Comparison of ENCODE assay signal across 20 cellular contexts in genomic region chr14:64115401-64115800, GRCh38.
DNase-seq lines count a peak whose midpoint lies in the region; ATAC-seq, FAIRE-seq and TF ChIP-seq lines count a peak whose summit lies in the region.
"Had no signal": no experiment of that assay in that cellular context is flagged by ENCODE, and none has a peak within 500 bp of the region (broad histone marks: within the 10 kb centered on the region; RNA-seq: fewer than 3 reads in every experiment).

No MANE protein-coding gene starts in this region.

- TF ChIP-seq EP300 in HepG2 (IDR thresholded peaks at IDR 0.05; ENCODE audit: low read depth in 2 of 2, low read length in 2 of 2) (no peak), HepG2 (CRISPR knock-in tag; IDR thresholded peaks at IDR 0.05; ENCODE audit: borderline replicate concordance) (no peak)

- H3K9me3 Mint-ChIP-seq in activated T-helper 17 cell treated with anti-CD3 and anti-CD28 coated beads, Interleukin-2, amount 50 U/mL, for 72 hours = no peaks in the 10 kb centered on the region
- H3K9me3 Mint-ChIP-seq in progenitor cell of endocrine pancreas (ENCODE audit: low read depth) = no peaks in the 10 kb centered on the region
- no peaks in the 10 kb centered on the region for H3K9me3 Mint-ChIP-seq in activated T-helper 1 cell treated with anti-CD3 and anti-CD28 coated beads, Interleukin-12 subunit alpha, Interleukin-12 subunit beta, Interleukin-2, Interleukin-4 antibody, amounts not matched to agents 30 ng/mL and 10 ng/mL and 1 ng/mL, durations not matched to agents 14 hours and 24 hours and 36 hours

- TF ChIP-seq CTCF in liver (IDR thresholded peaks at IDR 0.05; ENCODE audit: low read depth, low read length, missing input control) (no peak), HepG2 (CRISPR knock-in tag; IDR thresholded peaks at IDR 0.05) (no peak), progenitor cell of endocrine pancreas (IDR thresholded peaks at IDR 0.05; ENCODE audit: unreplicated experiment) (no peak)

- ATAC-seq in HepG2 = no peak
- no peak for ATAC-seq in activated T-helper 17 cell treated with anti-CD3 and anti-CD28 coated beads, Interleukin-2, amount 50 U/mL, for 72 hours (replicated peaks)
- ATAC-seq in aorta (ENCODE audit: low FRiP score) = no peak
- ATAC-seq: GM12878 had no signal

- no peak for FAIRE-seq in HepG2 (lab: Jason Lieb, UNC)
- no peak for FAIRE-seq in small intestine (lab: Jason Lieb, UNC)
- no peak for FAIRE-seq in frontal cortex (lab: Jason Lieb, UNC)
- FAIRE-seq: GM12878, GM18507, RCC 7860 had no signal

- CTCF ChIA-PET in HepG2 (lab: Yijun Ruan, JAX; ENCODE audit: low intra/inter-chr PET ratio, low total read pairs) = no interaction called here

- in situ Hi-C loops in HepG2 (cut with HindIII; ENCODE audit: extremely low pct_ligation_motif_present, low pct_unique_long_range_greater_than_20kb) = no loop called here

- intact Hi-C loops in HepG2 (cut with micrococcal nuclease; ENCODE audit: unreplicated experiment) = no loop called here
- intact Hi-C loops in aorta (cut with DNase I) = loop anchor here (2.0 to 5.0 kb wide), 4 partner anchors 33 to 78 kb away; no protein-coding TSS in a partner anchor
- intact Hi-C loops in activated T-helper 1 cell treated with anti-CD3 and anti-CD28 coated beads, Interleukin-12 subunit alpha, Interleukin-12 subunit beta, Interleukin-2, Interleukin-4 antibody, amounts not matched to agents 30 ng/mL and 10 ng/mL and 1 ng/mL, durations not matched to agents 14 hours and 24 hours and 36 hours (cut with micrococcal nuclease) = no loop called here

- peak overlapping the region; percentile 55 for H3K27ac Mint-ChIP-seq in activated T-helper 17 cell treated with anti-CD3 and anti-CD28 coated beads, Interleukin-2, amount 50 U/mL, for 72 hours
- peak overlapping the region; percentile 38 for H3K27ac Mint-ChIP-seq in progenitor cell of endocrine pancreas
- no peak overlapping the region for H3K27ac Mint-ChIP-seq in activated T-helper 1 cell treated with anti-CD3 and anti-CD28 coated beads, Interleukin-12 subunit alpha, Interleukin-12 subunit beta, Interleukin-2, Interleukin-4 antibody, amounts not matched to agents 30 ng/mL and 10 ng/mL and 1 ng/mL, durations not matched to agents 14 hours and 24 hours and 36 hours

- H4K20me1 ChIP-seq in HepG2 (ENCODE audit: insufficient read depth, low read length) = no peaks in the 10 kb centered on the region

- no peak overlapping the region for H2AFZ ChIP-seq in HepG2 (ENCODE audit: low read length)
- H2AFZ ChIP-seq: GM23248 had no signal

- no TSS peak for BruUV-seq in HepG2 (replicated peaks; lab: Mats Ljungman, UMichigan)

- H3K79me2 ChIP-seq in HepG2 (ENCODE audit: insufficient read depth, low read length) = no peaks in the 10 kb centered on the region

- H3K4me3 ChIP-seq in liver (ENCODE audit: low read depth in 1 of 3, low read length in 3 of 3) = no peak overlapping the region
- no peak overlapping the region for H3K4me3 ChIP-seq in HepG2 (replicated peaks in 1 of 3; ENCODE audit: insufficient read depth in 1 of 3, low read depth in 2 of 3, low read length in 3 of 3)
- no peak overlapping the region for H3K4me3 ChIP-seq in aorta (ENCODE audit: low read length in 2 of 2)
- no peak overlapping the region for H3K4me3 ChIP-seq in small intestine (ENCODE audit: low read depth in 1 of 2, low read length in 2 of 2)
- H3K4me3 ChIP-seq: GM12878, GM23248 had no signal

- peaks cover 88% of the 10 kb centered on the region for H3K36me3 Mint-ChIP-seq in activated T-helper 17 cell treated with anti-CD3 and anti-CD28 coated beads, Interleukin-2, amount 50 U/mL, for 72 hours (ENCODE audit: low read depth)
- peaks cover 12% of the 10 kb centered on the region for H3K36me3 Mint-ChIP-seq in progenitor cell of endocrine pancreas (ENCODE audit: insufficient read depth)
- peaks cover 28% of the 10 kb centered on the region for H3K36me3 Mint-ChIP-seq in activated T-helper 1 cell treated with anti-CD3 and anti-CD28 coated beads, Interleukin-12 subunit alpha, Interleukin-12 subunit beta, Interleukin-2, Interleukin-4 antibody, amounts not matched to agents 30 ng/mL and 10 ng/mL and 1 ng/mL, durations not matched to agents 14 hours and 24 hours and 36 hours (ENCODE audit: low read depth)

- DNase-seq in HepG2 (ENCODE audit: low spot score) (no peak), progenitor cell of endocrine pancreas (ENCODE audit: low spot score, unreplicated experiment) (no peak), aorta (no peak), small intestine (no peak), frontal cortex (ENCODE audit: low spot score in 2 of 2) (no peak)
- DNase-seq in activated T-helper 1 cell treated with anti-CD3 and anti-CD28 coated beads, Interleukin-12 subunit alpha, Interleukin-12 subunit beta, Interleukin-2, Interleukin-4 antibody, amounts not matched to agents 30 ng/mL and 10 ng/mL and 1 ng/mL, durations not matched to agents 14 hours and 24 hours and 36 hours (ENCODE audit: low spot score) = no peak
- DNase-seq: C1 segment of cervical spinal cord, DMS 273 treated with DMSO at 0.1 percent for 48 hours, GDM1, GM23248, NCI-H1048, NCI-H146, NCI-H2081, NCI-H510A treated with DMSO at 0.1 percent for 48 hours, SIG-M5 had no signal

- peaks cover 4 to 12% (median 8%) of the 10 kb centered on the region in 4 donors for H3K36me3 ChIP-seq in liver (ENCODE audit: control insufficient read depth in 4 of 4, insufficient read depth in 3 of 4, low read depth in 1 of 4, low read length in 3 of 4)
- no peaks in the 10 kb centered on the region for H3K36me3 ChIP-seq in HepG2 (replicated peaks in 1 of 2; ENCODE audit: control insufficient read depth in 1 of 2, insufficient read depth in 2 of 2, low read length in 2 of 2)
- H3K36me3 ChIP-seq in aorta (ENCODE audit: control insufficient read depth in 1 of 2, insufficient read depth in 2 of 2, low read length in 1 of 2) = no peaks in the 10 kb centered on the region
- H3K36me3 ChIP-seq in small intestine (ENCODE audit: control insufficient read depth in 2 of 2, insufficient read depth in 2 of 2, low read length in 2 of 2) = peaks cover 0 to 5% of the 10 kb centered on the region in 2 donors

- H3K4me3 Mint-ChIP-seq in activated T-helper 17 cell treated with anti-CD3 and anti-CD28 coated beads, Interleukin-2, amount 50 U/mL, for 72 hours = no peak overlapping the region
- no peak overlapping the region for H3K4me3 Mint-ChIP-seq in progenitor cell of endocrine pancreas (ENCODE audit: low read depth)
- H3K4me3 Mint-ChIP-seq in activated T-helper 1 cell treated with anti-CD3 and anti-CD28 coated beads, Interleukin-12 subunit alpha, Interleukin-12 subunit beta, Interleukin-2, Interleukin-4 antibody, amounts not matched to agents 30 ng/mL and 10 ng/mL and 1 ng/mL, durations not matched to agents 14 hours and 24 hours and 36 hours = no peak overlapping the region

- H3K9ac ChIP-seq in liver (ENCODE audit: low read depth in 1 of 2, low read length in 2 of 2) (no peak overlapping the region), HepG2 (ENCODE audit: insufficient read depth, low read depth, low read length) (no peak overlapping the region)
- H3K9ac ChIP-seq: GM23248 had no signal

- H3K4me1 Mint-ChIP-seq in activated T-helper 17 cell treated with anti-CD3 and anti-CD28 coated beads, Interleukin-2, amount 50 U/mL, for 72 hours = no peaks in the 10 kb centered on the region
- H3K4me1 Mint-ChIP-seq in progenitor cell of endocrine pancreas (ENCODE audit: low read depth) = no peaks in the 10 kb centered on the region
- H3K4me1 Mint-ChIP-seq in activated T-helper 1 cell treated with anti-CD3 and anti-CD28 coated beads, Interleukin-12 subunit alpha, Interleukin-12 subunit beta, Interleukin-2, Interleukin-4 antibody, amounts not matched to agents 30 ng/mL and 10 ng/mL and 1 ng/mL, durations not matched to agents 14 hours and 24 hours and 36 hours (ENCODE audit: low read depth) = peaks cover 5% of the 10 kb centered on the region

- no peak overlapping the region for H3K4me2 ChIP-seq in HepG2 (ENCODE audit: low read depth, low read length)

- no peak for TF ChIP-seq POLR2A in HepG2 (IDR thresholded peaks at IDR 0.05; ENCODE audit: insufficient read depth in 1 of 2, low read depth in 2 of 2, low read length in 2 of 2)

- H3K4me1 ChIP-seq in liver (ENCODE audit: control insufficient read depth in 4 of 4, insufficient read depth in 4 of 4, low read length in 3 of 4) (peaks cover 0 to 18% (median 6%) of the 10 kb centered on the region in 4 donors), HepG2 (ENCODE audit: insufficient read depth, low read length) (no peaks in the 10 kb centered on the region), aorta (ENCODE audit: control insufficient read depth in 1 of 2, insufficient read depth in 2 of 2, low read length in 2 of 2) (peaks cover 0 to 11% of the 10 kb centered on the region in 2 donors), small intestine (ENCODE audit: control insufficient read depth in 2 of 2, insufficient read depth in 1 of 2, low read depth in 1 of 2, low read length in 1 of 2) (no peaks in the 10 kb centered on the region)

- WGBS in liver = 96% methylated on average over 6 of the region's 6 CpGs
- WGBS in HepG2 (ENCODE audit: low lambda C conversion rate) = 96% methylated on average over 6 of the region's 6 CpGs
- 70 to 77% methylated on average over 6 of the region's 6 CpGs for WGBS in aorta, 2 donors
- WGBS in small intestine, 3 donors = 84 to 92% (median 87%) methylated on average over 6 of the region's 6 CpGs

- no peaks in the 10 kb centered on the region for H3K27me3 ChIP-seq in liver (ENCODE audit: control insufficient read depth in 4 of 4, insufficient read depth in 4 of 4, low read length in 3 of 4)
- H3K27me3 ChIP-seq in HepG2 (ENCODE audit: control insufficient read depth in 1 of 2, insufficient read depth in 2 of 2, low read length in 2 of 2) = no peaks in the 10 kb centered on the region
- H3K27me3 ChIP-seq in aorta (ENCODE audit: control insufficient read depth in 1 of 2, insufficient read depth in 2 of 2, low read length in 1 of 2) = no peaks in the 10 kb centered on the region
- H3K27me3 ChIP-seq in small intestine (ENCODE audit: control insufficient read depth in 2 of 2, insufficient read depth in 2 of 2, low read length in 2 of 2) = no peaks in the 10 kb centered on the region

- H3K9me3 ChIP-seq in liver (ENCODE audit: control insufficient read depth in 4 of 4, low read length in 3 of 4) (no peaks in the 10 kb centered on the region), HepG2 (ENCODE audit: low read length) (no peaks in the 10 kb centered on the region), aorta (ENCODE audit: control insufficient read depth, low read length) (no peaks in the 10 kb centered on the region), small intestine (ENCODE audit: control insufficient read depth, low read depth) (no peaks in the 10 kb centered on the region)

- TF ChIP-seq RAD21 in liver (IDR thresholded peaks at IDR 0.05) (no peak), HepG2 (CRISPR knock-in tag; IDR thresholded peaks at IDR 0.05) (no peak)

- H3K27ac ChIP-seq in liver (ENCODE audit: low read depth in 1 of 2, low read length in 2 of 2) (peak overlapping the region; percentile 95 to 96), HepG2 (ENCODE audit: extremely low read length, insufficient read depth, low read length) (no peak overlapping the region), aorta (ENCODE audit: low read depth in 1 of 2, low read length in 2 of 2) (peak overlapping the region; percentile 4 to 59), small intestine (ENCODE audit: low read depth in 1 of 2, low read length in 1 of 2) (no peak overlapping the region)
- H3K27ac ChIP-seq: GM23248 had no signal

- POLR2A ChIA-PET in HepG2 (lab: Yijun Ruan, JAX) = no interaction called here

- no peaks in the 10 kb centered on the region for H3K27me3 Mint-ChIP-seq in activated T-helper 17 cell treated with anti-CD3 and anti-CD28 coated beads, Interleukin-2, amount 50 U/mL, for 72 hours
- H3K27me3 Mint-ChIP-seq in progenitor cell of endocrine pancreas = no peaks in the 10 kb centered on the region
- H3K27me3 Mint-ChIP-seq in activated T-helper 1 cell treated with anti-CD3 and anti-CD28 coated beads, Interleukin-12 subunit alpha, Interleukin-12 subunit beta, Interleukin-2, Interleukin-4 antibody, amounts not matched to agents 30 ng/mL and 10 ng/mL and 1 ng/mL, durations not matched to agents 14 hours and 24 hours and 36 hours (ENCODE audit: insufficient read depth) = no peaks in the 10 kb centered on the region

Comparison
In these comparisons a context has a peak if more than half of its experiments do, and no peak if none do; other contexts are left out.
1. H3K27ac ChIP-seq: peak in liver (2 of 2) and aorta (2 of 2); none in HepG2 (single experiment) and small intestine (0 of 2).
2. intact Hi-C loops: an anchor here in aorta (2.0 to 5.0 kb wide); none called in HepG2 and activated T-helper 1 cell treated with anti-CD3 and anti-CD28 coated beads, Interleukin-12 subunit alpha, Interleukin-12 subunit beta, Interleukin-2, Interleukin-4 antibody, amounts not matched to agents 30 ng/mL and 10 ng/mL and 1 ng/mL, durations not matched to agents 14 hours and 24 hours and 36 hours.